Comparison of ENCODE assay signal across 8 cellular contexts in the genomic region with DNA sequence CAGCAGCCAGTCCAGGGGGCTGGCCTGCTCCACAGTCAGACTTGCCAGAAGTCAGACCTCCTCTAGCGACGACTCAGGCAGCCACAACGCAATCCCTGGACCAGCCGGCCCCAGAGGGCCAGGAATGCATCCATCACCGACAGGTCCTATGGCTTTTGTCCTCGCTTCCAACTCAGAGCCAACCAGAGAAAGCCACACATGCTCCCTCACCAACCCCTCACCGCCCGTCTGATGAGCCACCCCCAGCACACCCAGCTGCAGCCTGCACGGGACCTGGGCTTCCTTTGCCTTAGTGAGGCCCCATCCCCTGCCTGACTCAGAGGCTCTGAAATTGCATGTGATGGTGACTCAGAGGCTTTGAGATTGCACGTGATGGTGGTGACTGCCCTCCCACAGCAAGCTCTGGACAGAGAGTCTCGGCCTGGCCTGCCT. TPM values are rescaled to one million over a fixed set of nuclear protein-coding genes. Genes with fewer than 3 reads are reported as not detected.
DNase-seq lines count a peak whose midpoint lies in the region; ATAC-seq and TF ChIP-seq lines count a peak whose summit lies in the region.
"Not testable (repeated sequence)": the region's sequence is repeated elsewhere in the genome, so short reads cannot be mapped to it uniquely, and the experiment has no call there.

No MANE protein-coding gene starts in this region.

- DNase-seq in Caco-2 (peak; percentile 22 to 62), HPDE6-E6E7 (ENCODE audit: extremely low spot score) (peak; percentile 52), SK-MEL-5 (ENCODE audit: low read depth, low spot score) (peak; percentile 73), ascending aorta (ENCODE audit: low spot score in 2 of 2) (peak; percentile 85 to 91), glomerular endothelial cell (ENCODE audit: extremely low read depth, low read depth, low spot score) (peak; percentile 66), omental fat pad (ENCODE audit: low spot score) (peak; percentile 35), stomach (peak; percentile 56)

- peak; percentile 70 for ATAC-seq in GM21717 (IDR thresholded peaks at IDR 0.05; ENCODE audit: unreplicated experiment)
- ATAC-seq in omental fat pad (ENCODE audit: low FRiP score): peak; percentile 87

- H3K27me3 Mint-ChIP-seq in Caco-2 (ENCODE audit: insufficient read depth, unreplicated experiment): not testable (repeated sequence)

- H3K36me3 ChIP-seq in Caco-2 (ENCODE audit: control insufficient read depth, insufficient read depth, low read length); ascending aorta; stomach: not testable (repeated sequence)

- not testable (repeated sequence) for TF ChIP-seq POLR2A in stomach (IDR thresholded peaks at IDR 0.05)

- peak overlapping the region; percentile 64 to 74 for H3K27ac ChIP-seq in ascending aorta
- peak overlapping the region in 3 of 5 donors; percentile 59 to 64 (median 60) for H3K27ac ChIP-seq in stomach

- H3K4me3 ChIP-seq in Caco-2 (ENCODE audit: low read depth, low read length); ascending aorta; stomach: not testable (repeated sequence)

- TF ChIP-seq EP300 in stomach (IDR thresholded peaks at IDR 0.05): not testable (repeated sequence)

- CTCF ChIA-PET in Caco-2 (lab: Charles Lee): not testable (repeated sequence)

- in situ Hi-C loops in SK-MEL-5 (cut with HindIII; ENCODE audit: low pct_unique_long_range_greater_than_20kb, low sequenced_read_pairs): not testable (repeated sequence)

- H3K4me1 Mint-ChIP-seq in Caco-2 (ENCODE audit: low read depth, unreplicated experiment): not testable (repeated sequence)

- 31 to 49% (median 35%) methylated on average over 5 to 11 of the region's 11 CpGs for WGBS in stomach, 5 donors

- BruUV-seq in Caco-2 (replicated peaks; lab: Mats Ljungman, UMichigan): not testable (repeated sequence)

- intact Hi-C loops in Caco-2 (cut with micrococcal nuclease; ENCODE audit: unreplicated experiment); stomach (cut with DNase I; ENCODE audit: low total_unique reads): not testable (repeated sequence)
- intact Hi-C loops in ascending aorta (cut with DNase I): loop anchor here (2.0 to 5.0 kb wide), 2 partner anchors 40 to 52 kb away; a partner anchor contains a TSS

- H3K27ac Mint-ChIP-seq in Caco-2 (ENCODE audit: unreplicated experiment): peak overlapping the region; percentile 59

- peaks cover 18% of the 10 kb centered on the region for H3K9me3 ChIP-seq in Caco-2
- not testable (repeated sequence) for H3K9me3 ChIP-seq in ascending aorta, stomach

- TF ChIP-seq CTCF in Caco-2 (IDR thresholded peaks at IDR 0.05; ENCODE audit: insufficient read depth in 1 of 2, low read depth in 1 of 2, low read length in 1 of 2, severe bottlenecking in 1 of 2, unreplicated experiment in 1 of 2); ascending aorta (IDR thresholded peaks at IDR 0.05); omental fat pad (IDR thresholded peaks at IDR 0.05); stomach (IDR thresholded peaks at IDR 0.05): not testable (repeated sequence)

- H3K9me3 Mint-ChIP-seq in Caco-2 (ENCODE audit: unreplicated experiment): peaks cover 11% of the 10 kb centered on the region

- POLR2A ChIA-PET in Caco-2 (lab: Charles Lee): not testable (repeated sequence)

- H3K36me3 Mint-ChIP-seq in Caco-2 (ENCODE audit: insufficient read depth, unreplicated experiment): not testable (repeated sequence)

- H3K4me3 Mint-ChIP-seq in Caco-2 (ENCODE audit: unreplicated experiment): not testable (repeated sequence)

- not testable (repeated sequence) for H3K4me1 ChIP-seq in Caco-2, ascending aorta, stomach

- not testable (repeated sequence) for H3K27me3 ChIP-seq in Caco-2 (replicated peaks; ENCODE audit: control insufficient read depth, insufficient read depth, low read length); ascending aorta; stomach

RNA-seq across cellular contexts. Expression of a gene that starts 40.2 kb away (rescaled TPM):
- total RNA-seq in Caco-2 (2022) (123 and 132 TPM in 2 replicates), ascending aorta (100 TPM), glomerular endothelial cell (66.0 and 92.9 TPM in 2 replicates), omental fat pad (100 to 1,000 TPM in 3 of 4 donors, 10 to 100 TPM in 1; 87.8 to 182 (median 145) TPM), stomach (100 to 1,000 TPM; 122 to 246 (median 170) TPM)
- total RNA-seq in SK-MEL-5 (2014; rRNA removed; shearing (Covaris generic)): 71.0 and 71.1 TPM in 2 replicates
- polyA plus RNA-seq in SK-MEL-5 (2015; cell fraction: cytosol; rRNA removed): 20.2 and 27.0 TPM in 2 replicates
- polyA plus RNA-seq in SK-MEL-5 (2015; cell fraction: nucleus; rRNA removed): 691 and 843 TPM in 2 replicates
- polyA plus RNA-seq in stomach: 10 to 100 TPM; 37.4 to 75.4 (median 48.7) TPM

Comparison
In these comparisons a context has a peak if more than half of its experiments do, and no peak if none do; other contexts are left out.
1. DNase-seq: peak in every context shown above with its lines; median percentile 88 in ascending aorta; 73 in SK-MEL-5; 66 in glomerular endothelial cell; 56 in stomach; 52 in HPDE6-E6E7; 42 in Caco-2; 35 in omental fat pad.